ENCODE assay signal across 8 cellular contexts in genomic region chr13:30422056-30422914, GRCh38. TPM values are rescaled to one million over a fixed set of nuclear protein-coding genes. Genes with fewer than 3 reads are reported as not detected.
DNase-seq lines count a peak whose midpoint lies in the region; ATAC-seq, FAIRE-seq and TF ChIP-seq lines count a peak whose summit lies in the region.

UBE2L5 (plus strand) TSS chr13:30422493; CDS start chr13:30427991, 5,498 bp downstream.

- peak in 1 of 2 donors; percentile 81 for TF ChIP-seq POLR2A in vagina (IDR thresholded peaks at IDR 0.05)

- H3K79me2 ChIP-seq in astrocyte (ENCODE audit: insufficient read depth, low read length) (no peaks in the 10 kb centered on the region), hepatocyte (no peaks in the 10 kb centered on the region)

- peak within 1 kb of the TSS; percentile 92 for H2AFZ ChIP-seq in astrocyte (ENCODE audit: low read depth, low read length)
- peak within 1 kb of the TSS; percentile 93 for H2AFZ ChIP-seq in hepatocyte

- FAIRE-seq in astrocyte (lab: Jason Lieb, UNC): no peak

- H3K4me3 Mint-ChIP-seq in T-cell (peak within 1 kb of the TSS; percentile 77 to 87 (median 84)), astrocyte (ENCODE audit: unreplicated experiment) (peak within 1 kb of the TSS; percentile 92)

- 2% methylated on average over 30 of the region's 57 CpGs for WGBS in hepatocyte (ENCODE audit: low lambda C conversion rate, missing lambda C conversion rate)

- H3K36me3 Mint-ChIP-seq in T-cell (no peaks in the 10 kb centered on the region), astrocyte (ENCODE audit: low read depth, unreplicated experiment) (peaks cover 7% of the 10 kb centered on the region)

- H3K4me1 ChIP-seq in astrocyte (ENCODE audit: insufficient read depth, low read length) (peaks cover 8% of the 10 kb centered on the region), hepatocyte (ENCODE audit: insufficient read depth) (peaks cover 5% of the 10 kb centered on the region), vagina (peaks cover 52% of the 10 kb centered on the region)

- no peaks in the 10 kb centered on the region for H3K36me3 ChIP-seq in KOPT-K1 (ENCODE audit: insufficient read depth, low read length)
- no peaks in the 10 kb centered on the region for H3K36me3 ChIP-seq in astrocyte (ENCODE audit: insufficient read depth, low read length)
- no peaks in the 10 kb centered on the region for H3K36me3 ChIP-seq in hepatocyte (replicated peaks; ENCODE audit: insufficient read depth, low read depth)
- no peaks in the 10 kb centered on the region for H3K36me3 ChIP-seq in vagina

- ATAC-seq in GM21515 (IDR thresholded peaks at IDR 0.05; ENCODE audit: unreplicated experiment) (peak; percentile 60), T-cell (replicated peaks in 1 of 4) (peak; percentile 88 to 93 (median 89))

- CTCF ChIA-PET in T-cell (lab: Charles Lee): interaction anchor here (0.6 to 1.3 kb wide), 7 partner anchors 14 to 48 kb away, joined by 3 to 8 read pairs (median 3); no protein-coding TSS in a partner anchor

- intact Hi-C loops in vagina (cut with DNase I): no loop called here

- DNase-seq in DMS79 treated with DMSO at 0.1 percent for 48 hours (lab: John Stamatoyannopoulos, UW): peak; percentile 50
- DNase-seq in T-cell: peak in 32 of 34 experiments; percentile 18 to 65 (median 44)
- DNase-seq in astrocyte (ENCODE audit: low read depth): peak; percentile 79
- peak; percentile 90 for DNase-seq in hepatocyte (ENCODE audit: low spot score)
- peak; percentile 73 for DNase-seq in putamen (ENCODE audit: low spot score)
- DNase-seq in vagina (ENCODE audit: extremely low spot score in 2 of 2): peak in 1 of 2 donors; percentile 97

- POLR2A ChIA-PET in T-cell (lab: Charles Lee): interaction anchor here (0.5 to 0.8 kb wide), 5 partner anchors 27 to 733 kb away, joined by 3 to 6 read pairs (median 4); no protein-coding TSS in a partner anchor

- TF ChIP-seq CTCF in astrocyte (IDR thresholded peaks at IDR 0.05; ENCODE audit: insufficient read depth, low read depth, low read length) (no peak), hepatocyte (IDR thresholded peaks at IDR 0.05; ENCODE audit: poor library complexity) (no peak), vagina (IDR thresholded peaks at IDR 0.05) (no peak)

- H3K9me2 ChIP-seq in hepatocyte (replicated peaks; ENCODE audit: insufficient read depth): no peaks in the 10 kb centered on the region

- H3K9me3 ChIP-seq in KOPT-K1 (ENCODE audit: insufficient read depth, low read length, poor library complexity, severe bottlenecking): no peaks in the 10 kb centered on the region
- no peaks in the 10 kb centered on the region for H3K9me3 ChIP-seq in astrocyte (ENCODE audit: insufficient read depth, low read depth, low read length)
- H3K9me3 ChIP-seq in hepatocyte (ENCODE audit: low read depth): no peaks in the 10 kb centered on the region
- H3K9me3 ChIP-seq in vagina: no peaks in the 10 kb centered on the region

- H3K27me3 Mint-ChIP-seq in T-cell (no peaks in the 10 kb centered on the region), astrocyte (ENCODE audit: low read depth, unreplicated experiment) (peaks cover 27% of the 10 kb centered on the region)

- no peaks in the 10 kb centered on the region for H3K27me3 ChIP-seq in astrocyte (ENCODE audit: insufficient read depth, low read length)
- no peaks in the 10 kb centered on the region for H3K27me3 ChIP-seq in hepatocyte
- H3K27me3 ChIP-seq in vagina: no peaks in the 10 kb centered on the region

- H4K20me1 ChIP-seq in astrocyte (ENCODE audit: insufficient read depth, low read length) (no peaks in the 10 kb centered on the region), hepatocyte (ENCODE audit: insufficient read depth, poor library complexity, severe bottlenecking) (no peaks in the 10 kb centered on the region)

- H3K27ac Mint-ChIP-seq in T-cell (peak within 1 kb of the TSS; percentile 75 to 89), astrocyte (ENCODE audit: unreplicated experiment) (peak within 1 kb of the TSS; percentile 90)

- no peaks in the 10 kb centered on the region for H3K9me3 Mint-ChIP-seq in T-cell
- H3K9me3 Mint-ChIP-seq in astrocyte (ENCODE audit: unreplicated experiment): no peaks in the 10 kb centered on the region

- H3K4me3 ChIP-seq in astrocyte (ENCODE audit: insufficient read depth, low read depth, low read length): peak within 1 kb of the TSS; percentile 84
- H3K4me3 ChIP-seq in hepatocyte: peak within 1 kb of the TSS; percentile 67
- peak within 1 kb of the TSS; percentile 62 to 73 for H3K4me3 ChIP-seq in vagina

- peak within 1 kb of the TSS; percentile 84 for H3K9ac ChIP-seq in astrocyte (ENCODE audit: low read length)

- H3K27ac ChIP-seq in KOPT-K1 (ENCODE audit: low read depth, low read length, poor library complexity, severe bottlenecking) (peak within 1 kb of the TSS; percentile 86), astrocyte (ENCODE audit: low read depth, low read length) (peak within 1 kb of the TSS; percentile 51), hepatocyte (peak within 1 kb of the TSS; percentile 89), vagina (peak within 1 kb of the TSS; percentile 97)

- H3K4me1 Mint-ChIP-seq in T-cell (peaks cover 17 to 26% (median 22%) of the 10 kb centered on the region in 3 donors), astrocyte (ENCODE audit: low read depth, unreplicated experiment) (peaks cover 3% of the 10 kb centered on the region)

- H3K4me2 ChIP-seq in astrocyte (ENCODE audit: low read length) (peak within 1 kb of the TSS; percentile 98), hepatocyte (peak within 1 kb of the TSS; percentile 93)

RNA-seq across cellular contexts. Expression of gene UBE2L5, which starts in this region (rescaled TPM):
- under 1 TPM in 1 of 5 donors, not detected in 4; 0.33 TPM for total RNA-seq in T-cell
- not detected in 2 replicates for total RNA-seq in astrocyte
- total RNA-seq in hepatocyte: not detected in 2 replicates
- polyA plus RNA-seq in hepatocyte: not detected in 2 replicates
- not detected for total RNA-seq in vagina

Comparison
In these comparisons a context has a peak if more than half of its experiments do, and no peak if none do; other contexts are left out.
1. Peak in DNase-seq and ATAC-seq in T-cell; RNA of the gene not detected or under 1 TPM.
2. Peak in DNase-seq, H3K4me3 ChIP-seq, H3K27ac ChIP-seq, H3K9ac ChIP-seq and H3K4me2 ChIP-seq in astrocyte; RNA of the gene not detected or under 1 TPM.
3. Peak in DNase-seq, H3K4me3 ChIP-seq, H3K27ac ChIP-seq and H3K4me2 ChIP-seq in hepatocyte; RNA of the gene not detected or under 1 TPM.